Comparison of ENCODE assay signal across 1 cellular context in the genomic region with DNA sequence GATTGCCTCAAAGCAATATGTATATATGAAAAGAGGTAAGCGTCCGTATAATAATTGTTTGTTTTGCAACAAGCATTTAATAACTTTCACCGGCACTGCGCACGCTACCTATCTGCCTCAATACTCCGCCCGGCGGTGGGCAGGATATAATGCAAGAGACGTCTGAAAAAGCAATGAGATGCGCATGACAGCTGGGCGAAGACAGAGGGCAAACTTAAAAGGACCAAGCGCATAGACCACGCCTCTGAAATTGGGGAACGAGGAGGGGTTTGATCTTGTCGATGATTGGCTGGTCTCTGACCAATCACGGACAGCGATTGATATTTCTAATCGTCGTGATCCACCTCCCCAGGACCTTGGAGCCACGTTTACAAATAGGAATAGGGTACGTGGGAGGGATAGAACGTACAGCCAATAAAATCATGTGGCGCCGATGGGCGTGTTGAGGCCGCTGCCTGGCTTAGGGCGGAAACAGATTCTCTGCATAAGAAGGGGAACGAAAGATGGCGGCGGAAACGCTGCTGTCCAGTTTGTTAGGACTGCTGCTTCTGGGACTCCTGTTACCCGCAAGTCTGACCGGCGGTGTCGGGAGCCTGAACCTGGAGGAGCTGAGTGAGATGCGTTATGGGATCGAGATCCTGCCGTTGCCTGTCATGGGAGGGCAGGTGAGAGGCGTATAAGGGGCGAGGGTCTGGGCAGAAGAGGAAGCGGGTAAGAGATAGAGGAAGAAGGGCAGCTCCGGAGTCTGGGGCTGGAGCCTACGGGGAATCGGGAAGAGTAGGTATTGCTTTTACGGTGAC.
A peak's percentile ranks its signal among the peaks of the same experiment; 100 is the strongest.
TF ChIP-seq lines count a peak whose summit lies in the region.

Gene OS9, plus strand, starts transcription at position 474 of the 800 bp plus-strand sequence. Its CDS starts 30 bp downstream, at position 504.

TF ChIP-seq in K562, 482 proteins besides CTCF, POLR2A, EP300 and RAD21 (continued from another document and continues in another):
- TF ChIP-seq, protein P1, sequence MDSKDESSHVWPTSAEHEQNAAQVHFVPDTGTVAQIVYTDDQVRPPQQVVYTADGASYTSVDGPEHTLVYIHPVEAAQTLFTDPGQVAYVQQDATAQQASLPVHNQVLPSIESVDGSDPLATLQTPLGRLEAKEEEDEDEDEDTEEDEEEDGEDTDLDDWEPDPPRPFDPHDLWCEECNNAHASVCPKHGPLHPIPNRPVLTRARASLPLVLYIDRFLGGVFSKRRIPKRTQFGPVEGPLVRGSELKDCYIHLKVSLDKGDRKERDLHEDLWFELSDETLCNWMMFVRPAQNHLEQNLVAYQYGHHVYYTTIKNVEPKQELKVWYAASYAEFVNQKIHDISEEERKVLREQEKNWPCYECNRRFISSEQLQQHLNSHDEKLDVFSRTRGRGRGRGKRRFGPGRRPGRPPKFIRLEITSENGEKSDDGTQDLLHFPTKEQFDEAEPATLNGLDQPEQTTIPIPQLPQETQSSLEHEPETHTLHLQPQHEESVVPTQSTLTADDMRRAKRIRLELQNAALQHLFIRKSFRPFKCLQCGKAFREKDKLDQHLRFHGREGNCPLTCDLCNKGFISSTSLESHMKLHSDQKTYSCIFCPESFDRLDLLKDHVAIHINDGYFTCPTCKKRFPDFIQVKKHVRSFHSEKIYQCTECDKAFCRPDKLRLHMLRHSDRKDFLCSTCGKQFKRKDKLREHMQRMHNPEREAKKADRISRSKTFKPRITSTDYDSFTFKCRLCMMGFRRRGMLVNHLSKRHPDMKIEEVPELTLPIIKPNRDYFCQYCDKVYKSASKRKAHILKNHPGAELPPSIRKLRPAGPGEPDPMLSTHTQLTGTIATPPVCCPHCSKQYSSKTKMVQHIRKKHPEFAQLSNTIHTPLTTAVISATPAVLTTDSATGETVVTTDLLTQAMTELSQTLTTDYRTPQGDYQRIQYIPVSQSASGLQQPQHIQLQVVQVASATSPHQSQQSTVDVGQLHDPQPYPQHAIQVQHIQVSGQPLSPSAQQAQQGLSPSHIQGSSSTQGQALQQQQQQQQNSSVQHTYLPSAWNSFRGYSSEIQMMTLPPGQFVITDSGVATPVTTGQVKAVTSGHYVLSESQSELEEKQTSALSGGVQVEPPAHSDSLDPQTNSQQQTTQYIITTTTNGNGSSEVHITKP (IDR thresholded peaks at IDR 0.05; ENCODE audit: partially characterized antibody) = peak; percentile 57
- TF ChIP-seq, protein P2, sequence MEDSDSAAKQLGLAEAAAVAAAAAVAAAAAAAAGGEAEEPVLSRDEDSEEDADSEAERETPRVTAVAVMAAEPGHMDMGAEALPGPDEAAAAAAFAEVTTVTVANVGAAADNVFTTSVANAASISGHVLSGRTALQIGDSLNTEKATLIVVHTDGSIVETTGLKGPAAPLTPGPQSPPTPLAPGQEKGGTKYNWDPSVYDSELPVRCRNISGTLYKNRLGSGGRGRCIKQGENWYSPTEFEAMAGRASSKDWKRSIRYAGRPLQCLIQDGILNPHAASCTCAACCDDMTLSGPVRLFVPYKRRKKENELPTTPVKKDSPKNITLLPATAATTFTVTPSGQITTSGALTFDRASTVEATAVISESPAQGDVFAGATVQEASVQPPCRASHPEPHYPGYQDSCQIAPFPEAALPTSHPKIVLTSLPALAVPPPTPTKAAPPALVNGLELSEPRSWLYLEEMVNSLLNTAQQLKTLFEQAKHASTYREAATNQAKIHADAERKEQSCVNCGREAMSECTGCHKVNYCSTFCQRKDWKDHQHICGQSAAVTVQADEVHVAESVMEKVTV (CRISPR knock-in tag; IDR thresholded peaks at IDR 0.05) = no peak
- no peak for TF ChIP-seq ARHGAP35 (IDR thresholded peaks at IDR 0.05; ENCODE audit: partially characterized antibody)
- no peak for TF ChIP-seq ZNF785 (CRISPR knock-in tag; IDR thresholded peaks at IDR 0.05)
- TF ChIP-seq RBM17 (IDR thresholded peaks at IDR 0.05; ENCODE audit: borderline replicate concordance, low read depth, low read length) = no peak
- TF ChIP-seq NELFE (IDR thresholded peaks at IDR 0.05; ENCODE audit: insufficient read depth, insufficient read length) = no peak
- TF ChIP-seq, protein P3, sequence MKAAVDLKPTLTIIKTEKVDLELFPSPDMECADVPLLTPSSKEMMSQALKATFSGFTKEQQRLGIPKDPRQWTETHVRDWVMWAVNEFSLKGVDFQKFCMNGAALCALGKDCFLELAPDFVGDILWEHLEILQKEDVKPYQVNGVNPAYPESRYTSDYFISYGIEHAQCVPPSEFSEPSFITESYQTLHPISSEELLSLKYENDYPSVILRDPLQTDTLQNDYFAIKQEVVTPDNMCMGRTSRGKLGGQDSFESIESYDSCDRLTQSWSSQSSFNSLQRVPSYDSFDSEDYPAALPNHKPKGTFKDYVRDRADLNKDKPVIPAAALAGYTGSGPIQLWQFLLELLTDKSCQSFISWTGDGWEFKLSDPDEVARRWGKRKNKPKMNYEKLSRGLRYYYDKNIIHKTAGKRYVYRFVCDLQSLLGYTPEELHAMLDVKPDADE (conservative IDR thresholded peaks at IDR 0.05; ENCODE audit: control insufficient read depth, low read depth, low read length) = 0 out of 2 replicates have a peak, but pooled peaks have one; percentile 64
- no peak for TF ChIP-seq ZC3H11A (IDR thresholded peaks at IDR 0.05; ENCODE audit: low read depth, low read length)
- TF ChIP-seq, protein P4, sequence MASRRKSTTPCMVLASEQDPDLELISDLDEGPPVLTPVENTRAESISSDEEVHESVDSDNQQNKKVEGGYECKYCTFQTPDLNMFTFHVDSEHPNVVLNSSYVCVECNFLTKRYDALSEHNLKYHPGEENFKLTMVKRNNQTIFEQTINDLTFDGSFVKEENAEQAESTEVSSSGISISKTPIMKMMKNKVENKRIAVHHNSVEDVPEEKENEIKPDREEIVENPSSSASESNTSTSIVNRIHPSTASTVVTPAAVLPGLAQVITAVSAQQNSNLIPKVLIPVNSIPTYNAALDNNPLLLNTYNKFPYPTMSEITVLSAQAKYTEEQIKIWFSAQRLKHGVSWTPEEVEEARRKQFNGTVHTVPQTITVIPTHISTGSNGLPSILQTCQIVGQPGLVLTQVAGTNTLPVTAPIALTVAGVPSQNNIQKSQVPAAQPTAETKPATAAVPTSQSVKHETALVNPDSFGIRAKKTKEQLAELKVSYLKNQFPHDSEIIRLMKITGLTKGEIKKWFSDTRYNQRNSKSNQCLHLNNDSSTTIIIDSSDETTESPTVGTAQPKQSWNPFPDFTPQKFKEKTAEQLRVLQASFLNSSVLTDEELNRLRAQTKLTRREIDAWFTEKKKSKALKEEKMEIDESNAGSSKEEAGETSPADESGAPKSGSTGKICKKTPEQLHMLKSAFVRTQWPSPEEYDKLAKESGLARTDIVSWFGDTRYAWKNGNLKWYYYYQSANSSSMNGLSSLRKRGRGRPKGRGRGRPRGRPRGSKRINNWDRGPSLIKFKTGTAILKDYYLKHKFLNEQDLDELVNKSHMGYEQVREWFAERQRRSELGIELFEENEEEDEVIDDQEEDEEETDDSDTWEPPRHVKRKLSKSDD (conservative IDR thresholded peaks at IDR 0.05; ENCODE audit: low read length) = no peak
- peak; percentile 91 to 92 for TF ChIP-seq FOXK2 (conservative IDR thresholded peaks at IDR 0.05 in 1 of 2, IDR thresholded peaks at IDR 0.05 in 1 of 2; ENCODE audit: low read depth in 2 of 2)
- TF ChIP-seq, protein P5, sequence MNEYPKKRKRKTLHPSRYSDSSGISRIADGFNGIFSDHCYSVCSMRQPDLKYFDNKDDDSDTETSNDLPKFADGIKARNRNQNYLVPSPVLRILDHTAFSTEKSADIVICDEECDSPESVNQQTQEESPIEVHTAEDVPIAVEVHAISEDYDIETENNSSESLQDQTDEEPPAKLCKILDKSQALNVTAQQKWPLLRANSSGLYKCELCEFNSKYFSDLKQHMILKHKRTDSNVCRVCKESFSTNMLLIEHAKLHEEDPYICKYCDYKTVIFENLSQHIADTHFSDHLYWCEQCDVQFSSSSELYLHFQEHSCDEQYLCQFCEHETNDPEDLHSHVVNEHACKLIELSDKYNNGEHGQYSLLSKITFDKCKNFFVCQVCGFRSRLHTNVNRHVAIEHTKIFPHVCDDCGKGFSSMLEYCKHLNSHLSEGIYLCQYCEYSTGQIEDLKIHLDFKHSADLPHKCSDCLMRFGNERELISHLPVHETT (CRISPR knock-in tag; conservative IDR thresholded peaks at IDR 0.05 in 1 of 2, IDR thresholded peaks at IDR 0.05 in 1 of 2) = no peak
- no peak for TF ChIP-seq TEAD2 (tag; IDR thresholded peaks at IDR 0.05)
- TF ChIP-seq, protein P6, sequence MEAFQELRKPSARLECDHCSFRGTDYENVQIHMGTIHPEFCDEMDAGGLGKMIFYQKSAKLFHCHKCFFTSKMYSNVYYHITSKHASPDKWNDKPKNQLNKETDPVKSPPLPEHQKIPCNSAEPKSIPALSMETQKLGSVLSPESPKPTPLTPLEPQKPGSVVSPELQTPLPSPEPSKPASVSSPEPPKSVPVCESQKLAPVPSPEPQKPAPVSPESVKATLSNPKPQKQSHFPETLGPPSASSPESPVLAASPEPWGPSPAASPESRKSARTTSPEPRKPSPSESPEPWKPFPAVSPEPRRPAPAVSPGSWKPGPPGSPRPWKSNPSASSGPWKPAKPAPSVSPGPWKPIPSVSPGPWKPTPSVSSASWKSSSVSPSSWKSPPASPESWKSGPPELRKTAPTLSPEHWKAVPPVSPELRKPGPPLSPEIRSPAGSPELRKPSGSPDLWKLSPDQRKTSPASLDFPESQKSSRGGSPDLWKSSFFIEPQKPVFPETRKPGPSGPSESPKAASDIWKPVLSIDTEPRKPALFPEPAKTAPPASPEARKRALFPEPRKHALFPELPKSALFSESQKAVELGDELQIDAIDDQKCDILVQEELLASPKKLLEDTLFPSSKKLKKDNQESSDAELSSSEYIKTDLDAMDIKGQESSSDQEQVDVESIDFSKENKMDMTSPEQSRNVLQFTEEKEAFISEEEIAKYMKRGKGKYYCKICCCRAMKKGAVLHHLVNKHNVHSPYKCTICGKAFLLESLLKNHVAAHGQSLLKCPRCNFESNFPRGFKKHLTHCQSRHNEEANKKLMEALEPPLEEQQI (IDR thresholded peaks at IDR 0.05) = no peak
- peak; percentile 85 for TF ChIP-seq POLR2G (IDR thresholded peaks at IDR 0.05; ENCODE audit: low read depth, low read length)
- TF ChIP-seq FOS (IDR thresholded peaks at IDR 0.05; ENCODE audit: extremely low read depth, insufficient read length) = peak; percentile 93
- peak; percentile 13; the same call in 1 of the 2 replicates for TF ChIP-seq JUN (IDR thresholded peaks at IDR 0.05; ENCODE audit: borderline replicate concordance, low read depth, low read length)
- TF ChIP-seq JUN (CRISPR knock-in tag; IDR thresholded peaks at IDR 0.05; ENCODE audit: borderline replicate concordance) = no peak
- no peak for TF ChIP-seq ZKSCAN8 (CRISPR knock-in tag; IDR thresholded peaks at IDR 0.05)
- TF ChIP-seq ZNF780A (CRISPR knock-in tag; IDR thresholded peaks at IDR 0.05) = no peak
- TF ChIP-seq PML (IDR thresholded peaks at IDR 0.05; ENCODE audit: low read length) = peak; percentile 32; the same call in 1 of the 2 replicates
- TF ChIP-seq CBFB (CRISPR knock-in tag; IDR thresholded peaks at IDR 0.05) = no peak
- no peak for TF ChIP-seq ZFPM2 (CRISPR knock-in tag; IDR thresholded peaks at IDR 0.05)
- no peak for TF ChIP-seq SFPQ (IDR thresholded peaks at IDR 0.05; ENCODE audit: low read depth, low read length)
- no peak; the same call in 1 of the 2 replicates for TF ChIP-seq PHB2 (IDR thresholded peaks at IDR 0.05; ENCODE audit: low read depth)
- TF ChIP-seq ZNF551 (CRISPR knock-in tag; IDR thresholded peaks at IDR 0.05) = no peak
- TF ChIP-seq NR3C1 (CRISPR knock-in tag; IDR thresholded peaks at IDR 0.05) = no peak
- peak; percentile 82 for TF ChIP-seq E2F8 (IDR thresholded peaks at IDR 0.05; ENCODE audit: low read depth, partially characterized antibody)
- no peak; the same call in 1 of the 2 replicates for TF ChIP-seq ETV5 (CRISPR knock-in tag; IDR thresholded peaks at IDR 0.05; ENCODE audit: low read depth)
- TF ChIP-seq SAFB2 (IDR thresholded peaks at IDR 0.05; ENCODE audit: borderline replicate concordance, low read depth, low read length, severe bottlenecking) = no peak
- TF ChIP-seq CBX1 (IDR thresholded peaks at IDR 0.05; ENCODE audit: low read depth) = no peak
- 0 out of 2 replicates have a peak, but pooled peaks have one; percentile 22 for TF ChIP-seq ZNF431 (CRISPR knock-in tag; IDR thresholded peaks at IDR 0.05)
- TF ChIP-seq, protein P7, sequence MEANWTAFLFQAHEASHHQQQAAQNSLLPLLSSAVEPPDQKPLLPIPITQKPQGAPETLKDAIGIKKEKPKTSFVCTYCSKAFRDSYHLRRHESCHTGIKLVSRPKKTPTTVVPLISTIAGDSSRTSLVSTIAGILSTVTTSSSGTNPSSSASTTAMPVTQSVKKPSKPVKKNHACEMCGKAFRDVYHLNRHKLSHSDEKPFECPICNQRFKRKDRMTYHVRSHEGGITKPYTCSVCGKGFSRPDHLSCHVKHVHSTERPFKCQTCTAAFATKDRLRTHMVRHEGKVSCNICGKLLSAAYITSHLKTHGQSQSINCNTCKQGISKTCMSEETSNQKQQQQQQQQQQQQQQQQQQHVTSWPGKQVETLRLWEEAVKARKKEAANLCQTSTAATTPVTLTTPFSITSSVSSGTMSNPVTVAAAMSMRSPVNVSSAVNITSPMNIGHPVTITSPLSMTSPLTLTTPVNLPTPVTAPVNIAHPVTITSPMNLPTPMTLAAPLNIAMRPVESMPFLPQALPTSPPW (CRISPR knock-in tag; IDR thresholded peaks at IDR 0.05) = peak; percentile 79
- no peak for TF ChIP-seq OTX1 (CRISPR knock-in tag; IDR thresholded peaks at IDR 0.05)
- peak; percentile 68 for TF ChIP-seq L3MBTL2 (IDR thresholded peaks at IDR 0.05)
- TF ChIP-seq CCAR2 (IDR thresholded peaks at IDR 0.05; ENCODE audit: low read depth, low read length) = no peak
